Comparison of ENCODE assay signal across 7 cellular contexts in genomic region chr11:19513253-19513652, GRCh38.
"Had no signal": no experiment of that assay in that cellular context is flagged by ENCODE, and none has a peak within 500 bp of the region (broad histone marks: within the 10 kb centered on the region; RNA-seq: fewer than 3 reads in every experiment).

No MANE protein-coding gene starts in this region.

- H3K4me3 ChIP-seq: GM23338 had no signal

- H3K27ac ChIP-seq: HL-60 had no signal

- H3K4me2 ChIP-seq: GM23338 had no signal

- H2AFZ ChIP-seq: GM23338 had no signal

- DNase-seq: H9, HCEC 1CT, HFFc6, KBM-7 had no signal

- ATAC-seq: GM23338, HepG2 had no signal
